Comparison of ENCODE assay signal across 8 cellular contexts in the genomic region with DNA sequence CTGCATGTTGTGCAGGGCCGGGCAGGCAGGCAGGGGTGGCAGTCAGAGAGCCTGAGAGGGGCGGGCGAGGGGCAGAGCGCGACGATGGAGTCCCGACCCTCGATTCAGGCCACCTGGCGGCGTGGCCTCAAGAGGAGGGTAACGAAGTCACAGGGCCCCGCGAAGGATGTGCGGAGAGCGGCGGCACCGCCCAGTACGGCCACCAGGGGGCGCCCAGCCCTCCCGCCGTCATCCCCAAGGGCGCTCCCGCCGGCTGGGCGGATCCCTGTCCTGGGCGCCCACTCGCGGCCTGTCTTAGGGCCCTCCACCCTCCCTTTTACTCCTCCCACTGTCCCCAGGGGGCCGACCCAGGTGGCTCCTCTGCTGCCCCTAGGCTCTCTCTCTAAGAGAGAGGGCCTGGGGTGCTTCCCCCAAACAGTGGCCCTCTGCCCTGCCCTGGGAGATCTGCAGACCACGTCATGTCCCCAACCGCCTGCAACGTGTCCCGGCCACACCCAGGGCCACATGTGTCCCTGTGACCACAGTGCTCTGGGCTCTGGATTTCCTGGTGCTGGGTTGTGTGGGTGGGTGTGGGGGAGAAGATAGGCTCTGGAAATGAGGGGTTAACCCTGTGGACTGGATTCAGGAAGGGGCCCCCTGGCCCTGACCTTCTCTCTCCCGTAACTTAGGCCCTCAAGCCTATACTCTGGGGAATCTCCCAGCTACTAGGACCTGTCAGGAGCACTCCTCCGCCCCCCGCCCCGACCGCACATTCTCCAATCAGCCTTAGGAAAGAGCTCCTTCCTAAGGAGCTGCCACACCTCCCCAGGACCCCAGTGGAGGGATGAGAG. TPM values are rescaled to one million over a fixed set of nuclear protein-coding genes. Genes with fewer than 3 reads are reported as not detected.
DNase-seq lines count a peak whose midpoint lies in the region; ATAC-seq lines count a peak whose summit lies in the region.

No MANE protein-coding gene starts in this region.

- H3K4me1 ChIP-seq in duodenal mucosa (ENCODE audit: control insufficient read depth in 1 of 2, insufficient read depth in 2 of 2, low read length in 2 of 2) (peaks cover 6 to 15% of the 10 kb centered on the region in 2 donors), mesenchymal stem cell (ENCODE audit: control insufficient read depth, insufficient read depth, low read depth, low read length) (peaks cover 7% of the 10 kb centered on the region)

- ATAC-seq in GM18861 (IDR thresholded peaks at IDR 0.05; ENCODE audit: unreplicated experiment) (peak; percentile 57), HG03097 (IDR thresholded peaks at IDR 0.05; ENCODE audit: low FRiP score, unreplicated experiment) (peak; percentile 58)

- DNase-seq in ACHN (peak; percentile 76), NCI-H524 treated with DMSO at 0.1 percent for 48 hours (lab: John Stamatoyannopoulos, UW) (peak; percentile 24), mesenchymal stem cell (peak; percentile 66)
- DNase-seq in activated CD4-positive, alpha-beta memory T cell treated with anti-CD3 and anti-CD28 coated beads for 36 hours, result peak; percentile 90
- peak; percentile 58 for DNase-seq in stimulated activated CD8-positive, alpha-beta memory T cell treated with anti-CD3 and anti-CD28 coated beads, Interleukin-12 subunit alpha, Interleukin-12 subunit beta, amount 100 ng/mL, for 24 hours (ENCODE audit: extremely low read depth)

- H2BK5ac ChIP-seq in mesenchymal stem cell (ENCODE audit: low read depth, low read length, poor library complexity, severe bottlenecking), result no peak overlapping the region

- H4K8ac ChIP-seq in mesenchymal stem cell (ENCODE audit: low read length), result peak overlapping the region; percentile 96

- no peak overlapping the region for H2AK5ac ChIP-seq in mesenchymal stem cell (ENCODE audit: low read length, severe bottlenecking)

- H2BK15ac ChIP-seq in mesenchymal stem cell (ENCODE audit: low read depth, poor library complexity, severe bottlenecking), result peak overlapping the region; percentile 66

- H3K4me3 ChIP-seq in duodenal mucosa (ENCODE audit: low read depth in 1 of 2, low read length in 2 of 2), result peak overlapping the region; percentile 65 to 71
- peak overlapping the region in 1 of 2 experiments; percentile 67 for H3K4me3 ChIP-seq in mesenchymal stem cell (ENCODE audit: insufficient read depth in 1 of 2, low read depth in 1 of 2, low read length in 2 of 2)

- H3K14ac ChIP-seq in mesenchymal stem cell (ENCODE audit: low read length in 2 of 2), result no peak overlapping the region

- CTCF ChIA-PET in activated CD4-positive, alpha-beta memory T cell treated with anti-CD3 and anti-CD28 coated beads for 36 hours (lab: Charles Lee), result interaction anchor here (0.6 to 2.3 kb wide), 11 partner anchors 8 to 235 kb away, joined by 3 to 19 read pairs (median 4); partner anchors contain the start of gene DUS2

- peak overlapping the region; percentile 94 for H3K27ac Mint-ChIP-seq in activated CD4-positive, alpha-beta memory T cell treated with anti-CD3 and anti-CD28 coated beads for 36 hours

- H3K27me3 ChIP-seq in duodenal mucosa (ENCODE audit: control insufficient read depth in 1 of 2, insufficient read depth in 2 of 2, low read length in 2 of 2) (no peaks in the 10 kb centered on the region), mesenchymal stem cell (ENCODE audit: control insufficient read depth in 1 of 2, insufficient read depth in 1 of 2, low read length in 2 of 2) (peaks cover 0 to 16% of the 10 kb centered on the region in 2 experiments)

- 26% methylated on average over 28 of the region's 38 CpGs for WGBS in mesenchymal stem cell

- no peak overlapping the region for H3K23ac ChIP-seq in mesenchymal stem cell (ENCODE audit: low read length in 2 of 2)

- peak overlapping the region; percentile 8 to 25 for H3K18ac ChIP-seq in mesenchymal stem cell (ENCODE audit: low read depth in 1 of 2, low read length in 2 of 2)

- H3K9me3 ChIP-seq in duodenal mucosa (ENCODE audit: control insufficient read depth in 1 of 2, low read length in 2 of 2), result no peaks in the 10 kb centered on the region
- H3K9me3 ChIP-seq in mesenchymal stem cell (ENCODE audit: control insufficient read depth, low read length), result no peaks in the 10 kb centered on the region

- peak overlapping the region in 1 of 2 experiments; percentile 40 for H2BK12ac ChIP-seq in mesenchymal stem cell (ENCODE audit: low read length in 2 of 2)

- H3K4ac ChIP-seq in mesenchymal stem cell (ENCODE audit: low read depth in 1 of 2, low read length in 2 of 2), result peak overlapping the region in 1 of 2 experiments; percentile 42

- H3K36me3 ChIP-seq in duodenal mucosa (ENCODE audit: control insufficient read depth in 1 of 2, insufficient read depth in 2 of 2, low read length in 2 of 2) (peaks cover 0 to 2% of the 10 kb centered on the region in 2 donors), mesenchymal stem cell (ENCODE audit: control insufficient read depth in 1 of 2, insufficient read depth in 2 of 2, low read depth in 1 of 2, low read length in 2 of 2) (no peaks in the 10 kb centered on the region)

- peak overlapping the region; percentile 76 for H4K91ac ChIP-seq in mesenchymal stem cell (ENCODE audit: low read length)

- H3K9ac ChIP-seq in duodenal mucosa (ENCODE audit: low read depth in 1 of 2, low read length in 2 of 2), result peak overlapping the region; percentile 43 to 68
- H3K9ac ChIP-seq in mesenchymal stem cell (ENCODE audit: low read length), result peak overlapping the region; percentile 81

- POLR2A ChIA-PET in activated CD4-positive, alpha-beta memory T cell treated with anti-CD3 and anti-CD28 coated beads for 36 hours (lab: Charles Lee), result interaction anchor here (1.3 kb wide), 1 partner anchor 29 kb away, joined by 3 read pairs; no protein-coding TSS in a partner anchor

- peak overlapping the region; percentile 32 for H3K4me2 ChIP-seq in mesenchymal stem cell (ENCODE audit: low read length, poor library complexity, severe bottlenecking)

- H2AFZ ChIP-seq in mesenchymal stem cell (ENCODE audit: low read depth, low read length), result no peak overlapping the region

- no peaks in the 10 kb centered on the region for H3K36me3 Mint-ChIP-seq in activated CD4-positive, alpha-beta memory T cell treated with anti-CD3 and anti-CD28 coated beads for 36 hours

- no peaks in the 10 kb centered on the region for H3K9me3 Mint-ChIP-seq in activated CD4-positive, alpha-beta memory T cell treated with anti-CD3 and anti-CD28 coated beads for 36 hours

- H3K79me1 ChIP-seq in mesenchymal stem cell (replicated peaks; ENCODE audit: low read length, poor library complexity, severe bottlenecking), result no peaks in the 10 kb centered on the region

- no peaks in the 10 kb centered on the region for H3K27me3 Mint-ChIP-seq in activated CD4-positive, alpha-beta memory T cell treated with anti-CD3 and anti-CD28 coated beads for 36 hours

- intact Hi-C loops in activated CD4-positive, alpha-beta memory T cell treated with anti-CD3 and anti-CD28 coated beads for 36 hours (cut with micrococcal nuclease), result loop anchor here (1.0 to 2.0 kb wide), 4 partner anchors 29 to 236 kb away; partner anchors contain the start of genes DDX28 and DUS2

- H3K4me1 Mint-ChIP-seq in activated CD4-positive, alpha-beta memory T cell treated with anti-CD3 and anti-CD28 coated beads for 36 hours (ENCODE audit: low read depth), result peaks cover 37% of the 10 kb centered on the region

- H3K27ac ChIP-seq in duodenal mucosa (ENCODE audit: low read depth, low read length), result peak overlapping the region; percentile 50
- no peak overlapping the region for H3K27ac ChIP-seq in mesenchymal stem cell (ENCODE audit: low read length, poor library complexity, severe bottlenecking)

- H2BK120ac ChIP-seq in mesenchymal stem cell (ENCODE audit: low read depth, low read length), result no peak overlapping the region

- H3K4me3 Mint-ChIP-seq in activated CD4-positive, alpha-beta memory T cell treated with anti-CD3 and anti-CD28 coated beads for 36 hours, result peak overlapping the region; percentile 73

- in situ Hi-C loops in ACHN (cut with HindIII; ENCODE audit: low pct_ligation_motif_present, low pct_unique_long_range_greater_than_20kb, low sequenced_read_pairs), result loop anchor here (25.0 kb wide), 1 partner anchor 219 kb away; no protein-coding TSS in a partner anchor

RNA-seq across cellular contexts. Expression of gene DPEP2, which starts 5.9 kb away (rescaled TPM):
- total RNA-seq in activated CD4-positive, alpha-beta memory T cell treated with anti-CD3 and anti-CD28 coated beads for 36 hours, result 1 to 10 TPM; 3.9 to 5.3 TPM
- polyA plus RNA-seq in mesenchymal stem cell (2013, experiment 1 of 2), result 0.35 TPM
- 0.19 TPM for polyA plus RNA-seq in mesenchymal stem cell (2013, experiment 2 of 2)

RNA-seq across cellular contexts. Expression of gene DPEP3, which starts 13.1 kb away (rescaled TPM):
- total RNA-seq in activated CD4-positive, alpha-beta memory T cell treated with anti-CD3 and anti-CD28 coated beads for 36 hours, result not detected
- not detected for polyA plus RNA-seq in mesenchymal stem cell (2013, experiment 1 of 2)
- not detected for polyA plus RNA-seq in mesenchymal stem cell (2013, experiment 2 of 2)

RNA-seq across cellular contexts. Expression of gene DPEP2NB, which starts 22.3 kb away (rescaled TPM):
- total RNA-seq in activated CD4-positive, alpha-beta memory T cell treated with anti-CD3 and anti-CD28 coated beads for 36 hours, result not detected
- not detected for polyA plus RNA-seq in mesenchymal stem cell (2013, experiment 1 of 2)
- polyA plus RNA-seq in mesenchymal stem cell (2013, experiment 2 of 2), result not detected

RNA-seq across cellular contexts. Expression of gene SLC12A4, which starts 25.0 kb away (rescaled TPM):
- 10 to 100 TPM; 27.1 to 29.9 TPM for total RNA-seq in activated CD4-positive, alpha-beta memory T cell treated with anti-CD3 and anti-CD28 coated beads for 36 hours
- 43.9 TPM for polyA plus RNA-seq in mesenchymal stem cell (2013, experiment 1 of 2)
- polyA plus RNA-seq in mesenchymal stem cell (2013, experiment 2 of 2), result 45.1 TPM

RNA-seq across cellular contexts. Expression of gene DDX28, which starts 29.6 kb away (rescaled TPM):
- total RNA-seq in activated CD4-positive, alpha-beta memory T cell treated with anti-CD3 and anti-CD28 coated beads for 36 hours, result 10 to 100 TPM; 12.8 to 14.5 TPM
- 4.4 TPM for polyA plus RNA-seq in mesenchymal stem cell (2013, experiment 1 of 2)
- 4.6 TPM for polyA plus RNA-seq in mesenchymal stem cell (2013, experiment 2 of 2)

Comparison
In these comparisons a context has a peak if more than half of its experiments do, and no peak if none do; other contexts are left out.
1. DNase-seq: peak in every context shown above with its lines; median percentile 90 in activated CD4-positive, alpha-beta memory T cell treated with anti-CD3 and anti-CD28 coated beads for 36 hours; 76 in ACHN; 66 in mesenchymal stem cell; 58 in stimulated activated CD8-positive, alpha-beta memory T cell treated with anti-CD3 and anti-CD28 coated beads, Interleukin-12 subunit alpha, Interleukin-12 subunit beta, amount 100 ng/mL, for 24 hours; 24 in NCI-H524 treated with DMSO at 0.1 percent for 48 hours.